Comparison of ENCODE assay signal across 22 cellular contexts in genomic region chr2:120678926-120679325, GRCh38. TPM values are rescaled to one million over a fixed set of nuclear protein-coding genes. Genes with fewer than 3 reads are reported as not detected.
DNase-seq lines count a peak whose midpoint lies in the region; TF ChIP-seq lines count a peak whose summit lies in the region.
"Had no signal": no experiment of that assay in that cellular context is flagged by ENCODE, and none has a peak within 500 bp of the region (broad histone marks: within the 10 kb centered on the region; RNA-seq: fewer than 3 reads in every experiment).

No MANE protein-coding gene starts in this region.

- no peak overlapping the region for H2BK5ac ChIP-seq in neuronal stem cell (ENCODE audit: low read length)

- peaks cover 9 to 27% (median 18%) of the 10 kb centered on the region in 11 experiments; a peak in 18 of 22 replicates for H3K27me3 ChIP-seq in BLaER1 treated with 17β-estradiol and CSF1 and Interleukin-3, amounts not matched to agents 10 nM and 100 nM
- H3K27me3 ChIP-seq in adipocyte (replicated peaks; ENCODE audit: control insufficient read depth, insufficient read depth, low read length): no peaks in the 10 kb centered on the region
- peaks cover 0 to 60% (median 16%) of the 10 kb centered on the region in 3 experiments for H3K27me3 ChIP-seq in neuronal stem cell (ENCODE audit: control insufficient read depth in 3 of 3, insufficient read depth in 3 of 3, low read depth in 1 of 3, low read length in 3 of 3)
- H3K27me3 ChIP-seq in subcutaneous abdominal adipose tissue (ENCODE audit: control insufficient read depth in 5 of 5, insufficient read depth in 4 of 5, low read length in 5 of 5): peaks cover 0 to 3% (median 0%) of the 10 kb centered on the region in 5 donors
- H3K27me3 ChIP-seq: BE2C had no signal

- WGBS in neuronal stem cell (ENCODE audit: extremely low coverage in 2 of 2, insufficient read length in 2 of 2, insufficient replicate concordance in 1 of 2), 2 donors: no CpG with 5 or more reads among the region's 7 CpGs

- 0 out of 22 replicates have a peak, but pooled peaks cover 0 to 8% (median 0%) of the 10 kb centered on the region in 11 experiments for H4K20me1 ChIP-seq in BLaER1 treated with 17β-estradiol and CSF1 and Interleukin-3, amounts not matched to agents 10 nM and 100 nM

- H3K23ac ChIP-seq in neuronal stem cell (ENCODE audit: low read depth, low read length, poor library complexity): no peak overlapping the region

- no peak overlapping the region for H3K18ac ChIP-seq in neuronal stem cell (ENCODE audit: low read length)

- H3K9me3 ChIP-seq in BLaER1 treated with 17β-estradiol and CSF1 and Interleukin-3, amounts not matched to agents 10 nM and 100 nM (replicated peaks in 1 of 11): no peaks in the 10 kb centered on the region
- no peaks in the 10 kb centered on the region for H3K9me3 ChIP-seq in adipocyte (ENCODE audit: control insufficient read depth, low read length)
- peaks cover 0 to 2% of the 10 kb centered on the region in 2 donors for H3K9me3 ChIP-seq in neuronal stem cell (replicated peaks in 1 of 2; ENCODE audit: control insufficient read depth in 2 of 2, insufficient read depth in 1 of 2, low read depth in 1 of 2, low read length in 2 of 2)
- no peaks in the 10 kb centered on the region for H3K9me3 ChIP-seq in subcutaneous abdominal adipose tissue (ENCODE audit: control insufficient read depth in 5 of 5, low read length in 5 of 5)
- H3K9me3 ChIP-seq: BE2C had no signal

- no peak overlapping the region for H3K4me3 ChIP-seq in BLaER1 treated with 17β-estradiol and CSF1 and Interleukin-3, amounts not matched to agents 10 nM and 100 nM
- H3K4me3 ChIP-seq in adipocyte (ENCODE audit: low read length) (no peak overlapping the region), neuronal stem cell (ENCODE audit: low read length in 2 of 2) (no peak overlapping the region), subcutaneous abdominal adipose tissue (ENCODE audit: low read depth in 1 of 5, low read length in 5 of 5) (no peak overlapping the region)

- H2BK120ac ChIP-seq in neuronal stem cell (ENCODE audit: low read depth, low read length): no peak overlapping the region

- H3K79me1 ChIP-seq in neuronal stem cell (ENCODE audit: low read depth, low read length): no peaks in the 10 kb centered on the region

- peak overlapping the region in 3 of 11 experiments; percentile 14 to 25 (median 24); a peak in 4 of 22 replicates for H3K9ac ChIP-seq in BLaER1 treated with 17β-estradiol and CSF1 and Interleukin-3, amounts not matched to agents 10 nM and 100 nM
- peak overlapping the region; percentile 61 for H3K9ac ChIP-seq in adipocyte (ENCODE audit: low read length)
- no peak overlapping the region for H3K9ac ChIP-seq in neuronal stem cell (ENCODE audit: low read depth, low read length, poor library complexity)
- peak overlapping the region in 4 of 5 donors; percentile 7 to 56 (median 46) for H3K9ac ChIP-seq in subcutaneous abdominal adipose tissue (ENCODE audit: low read length in 5 of 5)

- H3K27ac ChIP-seq in BLaER1 treated with 17β-estradiol and CSF1 and Interleukin-3, amounts not matched to agents 10 nM and 100 nM: no peak overlapping the region
- no peak overlapping the region for H3K27ac ChIP-seq in neuronal stem cell (replicated peaks; ENCODE audit: low read length)
- H3K27ac ChIP-seq in subcutaneous abdominal adipose tissue (ENCODE audit: low read depth, low read length): peak overlapping the region; percentile 96
- H3K27ac ChIP-seq: RWPE1 had no signal

- no peak overlapping the region for H2BK12ac ChIP-seq in neuronal stem cell (ENCODE audit: low read length)

- H3K4ac ChIP-seq in neuronal stem cell (ENCODE audit: low read length): no peak overlapping the region

- no peak overlapping the region for H2BK15ac ChIP-seq in neuronal stem cell (ENCODE audit: low read length)

- no peak overlapping the region for H3K4me3 Mint-ChIP-seq in HFFc6

- no peaks in the 10 kb centered on the region for H3K9me3 Mint-ChIP-seq in HFFc6
- H3K9me3 Mint-ChIP-seq: CD4-positive, alpha-beta T cell had no signal

- no peak overlapping the region for H2AFZ ChIP-seq in neuronal stem cell (ENCODE audit: low read length)

- no peak overlapping the region for H3K27ac Mint-ChIP-seq in HFFc6
- H3K27ac Mint-ChIP-seq: CD4-positive, alpha-beta T cell had no signal

- in situ Hi-C loops in KBM-7 (cut with MboI; ENCODE audit: low pct_unique_long_range_greater_than_20kb, low sequenced_read_pairs): loop anchor here (25.0 kb wide), 1 partner anchor 658 kb away; no protein-coding TSS in a partner anchor

- no peak for TF ChIP-seq CTCF in HFFc6 (IDR thresholded peaks at IDR 0.05)

- H4K8ac ChIP-seq in neuronal stem cell (ENCODE audit: low read depth, low read length): no peak overlapping the region

- H3K4me2 ChIP-seq in BLaER1 treated with 17β-estradiol and CSF1 and Interleukin-3, amounts not matched to agents 10 nM and 100 nM: peak overlapping the region; percentile 6 to 78 (median 58); a peak in 21 of 22 replicates
- no peak overlapping the region for H3K4me2 ChIP-seq in neuronal stem cell (ENCODE audit: insufficient read depth, low read length, poor library complexity, severe bottlenecking)

- peaks cover 7% of the 10 kb centered on the region for H3K27me3 Mint-ChIP-seq in HFFc6 (ENCODE audit: insufficient read depth)

- peak overlapping the region; percentile 47 for H2AK5ac ChIP-seq in neuronal stem cell (ENCODE audit: low read depth, low read length)

- no peak for DNase-seq in adipocyte (ENCODE audit: low read depth)
- no peak for DNase-seq in neuronal stem cell (ENCODE audit: low spot score)
- no peak for DNase-seq in HFFc6
- no peak for DNase-seq in LoVo (ENCODE audit: low spot score)
- no peak for DNase-seq in KBM-7
- DNase-seq in GM19240 (ENCODE audit: insufficient read length, low spot score): no peak
- DNase-seq: 8988T; ACHN; BE2C; CD4-positive, alpha-beta T cell; DMS53; GOT3; Kasumi-1; MV-4-11; NCI-H1694; NCI-H2029 treated with DMSO at 0.1 percent for 48 hours; NCI-H526 treated with DMSO at 0.1 percent for 48 hours; SHP77 treated with DMSO at 0.1 percent for 48 hours had no signal

- no peak overlapping the region for H3K14ac ChIP-seq in neuronal stem cell (ENCODE audit: low read length)

- H3K36me3 ChIP-seq in BLaER1 treated with 17β-estradiol and CSF1 and Interleukin-3, amounts not matched to agents 10 nM and 100 nM: no peaks in the 10 kb centered on the region
- H3K36me3 ChIP-seq in adipocyte (ENCODE audit: control insufficient read depth, insufficient read depth, low read length, severe bottlenecking): no peaks in the 10 kb centered on the region
- no peaks in the 10 kb centered on the region for H3K36me3 ChIP-seq in neuronal stem cell (replicated peaks in 1 of 2; ENCODE audit: control insufficient read depth in 2 of 2, insufficient read depth in 2 of 2, low read length in 2 of 2)
- no peaks in the 10 kb centered on the region for H3K36me3 ChIP-seq in subcutaneous abdominal adipose tissue (ENCODE audit: control insufficient read depth in 5 of 5, insufficient read depth in 5 of 5, low read length in 5 of 5)
- H3K36me3 ChIP-seq: BE2C had no signal

- H3K4me1 ChIP-seq in BLaER1 treated with 17β-estradiol and CSF1 and Interleukin-3, amounts not matched to agents 10 nM and 100 nM: peaks cover 7 to 25% (median 20%) of the 10 kb centered on the region in 10 experiments
- H3K4me1 ChIP-seq in adipocyte (ENCODE audit: control insufficient read depth, insufficient read depth, low read length): peaks cover 43% of the 10 kb centered on the region
- no peaks in the 10 kb centered on the region for H3K4me1 ChIP-seq in neuronal stem cell (ENCODE audit: control insufficient read depth in 2 of 2, insufficient read depth in 1 of 2, low read depth in 1 of 2, low read length in 2 of 2)
- peaks cover 1 to 39% (median 36%) of the 10 kb centered on the region in 5 donors for H3K4me1 ChIP-seq in subcutaneous abdominal adipose tissue (ENCODE audit: control insufficient read depth in 5 of 5, insufficient read depth in 5 of 5, low read length in 5 of 5)
- H3K4me1 ChIP-seq: BE2C had no signal

- H4K91ac ChIP-seq in neuronal stem cell (ENCODE audit: low read depth, low read length, poor library complexity): no peak overlapping the region

- H3K4me1 Mint-ChIP-seq in HFFc6 (ENCODE audit: low read depth): peaks cover 38% of the 10 kb centered on the region

- no peaks in the 10 kb centered on the region for H3K36me3 Mint-ChIP-seq in HFFc6 (ENCODE audit: low read depth)

RNA-seq across cellular contexts. Expression of gene GLI2, which starts 56.7 kb away (rescaled TPM):
- 26.2 TPM for polyA plus RNA-seq in neuronal stem cell (2013, experiment 1 of 2)
- 27.3 TPM for polyA plus RNA-seq in neuronal stem cell (2013, experiment 2 of 2)
- 10 to 100 TPM; 40.2 to 46.1 (median 41.9) TPM for total RNA-seq in HFFc6 (2021; fragmentation: NEBNext Ultra II Directional; extraction: Animal tissue kit (Norgen Biotek cat#: 25700))
- total RNA-seq: CD4-positive, alpha-beta T cell; G401 had no signal
